8 cellular contexts compared by ENCODE assay signal in genomic region chr10:24724381-24725228, GRCh38. TPM values are rescaled to one million over a fixed set of nuclear protein-coding genes. Genes with fewer than 3 reads are reported as not detected.
DNase-seq lines count a peak whose midpoint lies in the region; ATAC-seq and TF ChIP-seq lines count a peak whose summit lies in the region.

No MANE protein-coding gene starts in this region.

- 0 out of 2 replicates have a peak, but pooled peaks cover 4% of the 10 kb centered on the region for H3F3A ChIP-seq in GM23338 (replicated peaks; ENCODE audit: low read depth)

- H3K4me3 Mint-ChIP-seq in GM23338 (peak overlapping the region; percentile 91), naive B cell (peak overlapping the region; percentile 87 to 98 (median 95))
- H3K4me3 Mint-ChIP-seq in stimulated activated effector memory CD8-positive, alpha-beta T cell treated with anti-CD3 and anti-CD28 coated beads, Interleukin-12 subunit alpha, Interleukin-12 subunit beta, amount 100 ng/mL, for 72 hours, result peak overlapping the region; percentile 83

- no peak overlapping the region for H3K27ac ChIP-seq in GM23338 (ENCODE audit: low read depth)
- H3K27ac ChIP-seq in fibroblast of lung (ENCODE audit: insufficient read depth, low read length), result peak overlapping the region; percentile 87

- peak; percentile 96 for DNase-seq in Daoy (ENCODE audit: low read depth)
- peak; percentile 98 for DNase-seq in GM23338 (ENCODE audit: low spot score)
- DNase-seq in Kasumi-1 (lab: John Stamatoyannopoulos, UW), result peak; percentile 97
- DNase-seq in RKO (ENCODE audit: low spot score), result peak; percentile 96
- peak; percentile 88 to 91 for DNase-seq in activated T-helper 1 cell treated with anti-CD3 and anti-CD28 coated beads, Interleukin-2, amount 50 U/mL, for 16 hours (ENCODE audit: low read depth in 1 of 2, low spot score in 1 of 2)
- DNase-seq in fibroblast of lung (ENCODE audit: low read depth in 2 of 2), result peak; percentile 96 to 97
- peak; percentile 89 for DNase-seq in naive B cell
- DNase-seq in stimulated activated effector memory CD8-positive, alpha-beta T cell treated with anti-CD3 and anti-CD28 coated beads, Interleukin-12 subunit alpha, Interleukin-12 subunit beta, amount 100 ng/mL, for 72 hours (ENCODE audit: low spot score in 2 of 2), result peak; percentile 92 to 97

- H3K27ac Mint-ChIP-seq in GM23338 (no peak overlapping the region), naive B cell (peak overlapping the region; percentile 81 to 98 (median 91))
- H3K27ac Mint-ChIP-seq in stimulated activated effector memory CD8-positive, alpha-beta T cell treated with anti-CD3 and anti-CD28 coated beads, Interleukin-12 subunit alpha, Interleukin-12 subunit beta, amount 100 ng/mL, for 72 hours, result peak overlapping the region; percentile 72

- peaks cover 4% of the 10 kb centered on the region; the same call in 1 of the 2 replicates for H4K20me1 ChIP-seq in GM23338 (replicated peaks; ENCODE audit: insufficient read depth)
- no peaks in the 10 kb centered on the region for H4K20me1 ChIP-seq in fibroblast of lung (ENCODE audit: control insufficient read depth, extremely low read depth, insufficient read depth, low read length)

- peak overlapping the region; percentile 84 for H3K4me3 ChIP-seq in GM23338
- peak overlapping the region; percentile 60 to 83 (median 70) for H3K4me3 ChIP-seq in fibroblast of lung (replicated peaks in 1 of 4; ENCODE audit: control extremely low read depth in 1 of 4, insufficient read depth in 1 of 4, low read depth in 3 of 4, low read length in 4 of 4)

- no peaks in the 10 kb centered on the region for H3K9me3 ChIP-seq in fibroblast of lung (ENCODE audit: control insufficient read depth, insufficient read depth, low read depth, low read length)

- H2AFZ ChIP-seq in GM23338 (peak overlapping the region; percentile 96), fibroblast of lung (ENCODE audit: low read length) (peak overlapping the region; percentile 93)

- H3K9me2 ChIP-seq in GM23338 (ENCODE audit: insufficient read depth), result no peaks in the 10 kb centered on the region

- peak overlapping the region; percentile 90 for H3K9ac ChIP-seq in fibroblast of lung (ENCODE audit: insufficient read depth, low read length)

- TF ChIP-seq CTCF in GM23338 (conservative IDR thresholded peaks at IDR 0.05; ENCODE audit: low read depth in 2 of 2) (no peak), fibroblast of lung (conservative IDR thresholded peaks at IDR 0.05 in 1 of 2, IDR thresholded peaks at IDR 0.05 in 1 of 2; ENCODE audit: low read depth in 1 of 2, low read length in 2 of 2) (no peak)

- H3K4me2 ChIP-seq in GM23338 (peak overlapping the region; percentile 88), fibroblast of lung (ENCODE audit: extremely low read depth, insufficient read depth, low read length) (peak overlapping the region; percentile 99)

- H3K4me1 Mint-ChIP-seq in GM23338, result peaks cover 21% of the 10 kb centered on the region
- peaks cover 3 to 26% (median 11%) of the 10 kb centered on the region in 3 donors for H3K4me1 Mint-ChIP-seq in naive B cell
- no peaks in the 10 kb centered on the region for H3K4me1 Mint-ChIP-seq in stimulated activated effector memory CD8-positive, alpha-beta T cell treated with anti-CD3 and anti-CD28 coated beads, Interleukin-12 subunit alpha, Interleukin-12 subunit beta, amount 100 ng/mL, for 72 hours

- peaks cover 27% of the 10 kb centered on the region for H3K79me2 ChIP-seq in GM23338 (replicated peaks; ENCODE audit: insufficient read depth)
- peaks cover 34% of the 10 kb centered on the region for H3K79me2 ChIP-seq in fibroblast of lung (ENCODE audit: control insufficient read depth, insufficient read depth, low read length)

- H3K27me3 ChIP-seq in GM23338 (ENCODE audit: insufficient read depth), result peaks cover 36% of the 10 kb centered on the region
- H3K27me3 ChIP-seq in fibroblast of lung (ENCODE audit: control insufficient read depth, insufficient read depth, low read length), result no peaks in the 10 kb centered on the region

- H3K27me3 Mint-ChIP-seq in GM23338 (ENCODE audit: insufficient read depth, low read depth, poor library complexity) (peaks cover 28% of the 10 kb centered on the region), naive B cell (peaks cover 0 to 4% (median 0%) of the 10 kb centered on the region in 3 donors)

- ATAC-seq in GM23338 (peak; percentile 74), naive B cell (ENCODE audit: low read depth in 2 of 2) (peak; percentile 81 to 83)
- ATAC-seq in stimulated activated effector memory CD8-positive, alpha-beta T cell treated with anti-CD3 and anti-CD28 coated beads, Interleukin-12 subunit alpha, Interleukin-12 subunit beta, amount 100 ng/mL, for 72 hours, result peak; percentile 93

- H3K4me1 ChIP-seq in GM23338 (ENCODE audit: insufficient read depth) (peaks cover 36% of the 10 kb centered on the region), fibroblast of lung (ENCODE audit: control insufficient read depth, extremely low read depth, insufficient read depth, low read length) (no peaks in the 10 kb centered on the region)

- no peaks in the 10 kb centered on the region for H3K36me3 ChIP-seq in GM23338 (ENCODE audit: insufficient read depth)
- peaks cover 3% of the 10 kb centered on the region for H3K36me3 ChIP-seq in fibroblast of lung (ENCODE audit: control insufficient read depth, insufficient read depth, low read length)

- H3K9me3 Mint-ChIP-seq in GM23338, result no peaks in the 10 kb centered on the region; the same call in 2 of the 3 replicates
- no peaks in the 10 kb centered on the region for H3K9me3 Mint-ChIP-seq in naive B cell
- no peaks in the 10 kb centered on the region for H3K9me3 Mint-ChIP-seq in stimulated activated effector memory CD8-positive, alpha-beta T cell treated with anti-CD3 and anti-CD28 coated beads, Interleukin-12 subunit alpha, Interleukin-12 subunit beta, amount 100 ng/mL, for 72 hours

- H3K36me3 Mint-ChIP-seq in GM23338 (ENCODE audit: low read depth) (no peaks in the 10 kb centered on the region; the same call in 2 of the 3 replicates), naive B cell (no peaks in the 10 kb centered on the region)
- peaks cover 25% of the 10 kb centered on the region for H3K36me3 Mint-ChIP-seq in stimulated activated effector memory CD8-positive, alpha-beta T cell treated with anti-CD3 and anti-CD28 coated beads, Interleukin-12 subunit alpha, Interleukin-12 subunit beta, amount 100 ng/mL, for 72 hours

RNA-seq across cellular contexts. Expression of gene ARHGAP21, which starts 0.9 kb away (rescaled TPM):
- total RNA-seq in Daoy (2014; rRNA removed; shearing (Covaris generic)), result 20.7 and 21.1 TPM in 2 replicates
- 42.0 and 44.5 TPM in 2 replicates for total RNA-seq in GM23338 (2014; rRNA removed; shearing (Covaris generic))
- polyA plus RNA-seq in GM23338 (2016; fragmentation: Nextera tagmentation; extraction: Ambion mirVana) (14.5 and 15.3 TPM in 2 replicates), fibroblast of lung (105 and 134 TPM in 2 replicates), naive B cell (ENCODE audit: low read depth in 6 of 6) (1 to 10 TPM in 1 of 6 donors, under 1 TPM in 4, not detected in 1; 0.30 to 2.2 (median 0.56) TPM)
- 105 and 173 TPM in 2 replicates for total RNA-seq in fibroblast of lung
- 48.3 and 58.6 TPM in 2 replicates for polyA plus RNA-seq in fibroblast of lung (2012)
- 27.4 and 39.4 TPM in 2 replicates for polyA minus RNA-seq in fibroblast of lung (ENCODE audit: low replicate concordance)
